Comparison of ENCODE assay signal across 14 cellular contexts in the genomic region with DNA sequence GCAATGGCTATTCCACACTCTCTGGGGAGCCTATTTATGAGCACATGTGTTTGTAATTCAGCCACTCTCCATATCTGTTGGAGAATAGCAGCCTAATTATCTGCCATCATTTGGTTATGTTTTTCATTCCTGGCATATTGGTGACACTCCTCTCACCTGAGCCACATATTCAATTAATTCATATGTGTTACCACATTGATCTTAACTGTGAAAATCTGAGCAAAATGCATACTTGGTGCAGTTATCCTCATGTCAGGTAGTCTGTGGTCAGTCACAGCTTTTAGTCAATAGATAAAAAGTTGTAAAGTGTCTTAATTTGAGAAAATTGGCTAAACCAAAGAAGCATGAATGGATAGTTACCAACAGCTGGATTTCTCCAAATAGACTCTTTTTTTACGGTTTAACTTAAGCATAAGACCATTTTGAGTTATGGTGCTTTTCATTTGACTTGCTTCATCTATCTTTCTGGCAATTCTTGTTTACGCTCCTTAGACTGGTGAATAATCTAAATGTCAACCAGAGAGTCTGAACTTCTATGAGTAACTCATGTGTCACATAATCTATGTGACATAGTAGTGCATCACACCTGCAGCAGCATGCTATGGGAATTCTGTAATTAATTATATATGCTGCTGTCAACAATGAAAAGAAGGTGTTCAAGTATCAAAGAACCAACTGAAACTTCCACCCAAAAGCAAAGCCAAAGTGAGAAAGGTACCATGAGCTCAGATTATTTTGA.
DNase-seq lines count a peak whose midpoint lies in the region; ATAC-seq and TF ChIP-seq lines count a peak whose summit lies in the region.
"Had no signal": no experiment of that assay in that cellular context is flagged by ENCODE, and none has a peak within 500 bp of the region (broad histone marks: within the 10 kb centered on the region; RNA-seq: fewer than 3 reads in every experiment).

No MANE protein-coding gene starts in this region.

- no peaks in the 10 kb centered on the region for H3K36me3 ChIP-seq in GM23338 (ENCODE audit: insufficient read depth)
- H3K36me3 ChIP-seq: colonic mucosa had no signal

- no peaks in the 10 kb centered on the region; the same call in 1 of the 2 replicates for H3F3A ChIP-seq in GM23338 (replicated peaks; ENCODE audit: low read depth)

- DNase-seq in T-helper 1 cell (no peak), GM23338 (ENCODE audit: low spot score) (no peak)
- DNase-seq in activated T-helper 2 cell treated with anti-CD3 and anti-CD28 coated beads, Interferon-gamma antibody, Interleukin-2, Interleukin-4, amounts not matched to agents 10 μg/mL and 5 μg/mL and 100 μg/mL, durations not matched to agents 14 hours and 24 hours and 36 hours (ENCODE audit: low spot score) = no peak
- no peak for DNase-seq in naive thymus-derived CD8-positive, alpha-beta T cell
- DNase-seq in activated effector memory CD4-positive, alpha-beta T cell treated with Interleukin-2 at 50 U/mL for 16 hours = no peak
- DNase-seq: 8988T, amniotic stem cell, Caco-2, colonic mucosa, NCI-H510A, RPMI8226 had no signal

- H3K4me3 ChIP-seq in GM23338 = no peak overlapping the region
- H3K4me3 ChIP-seq: colonic mucosa had no signal

- H3K4me2 ChIP-seq in GM23338 = peak overlapping the region; percentile 36; the same call in 1 of the 2 replicates

- peaks cover 87% of the 10 kb centered on the region for H3K79me2 ChIP-seq in GM23338 (replicated peaks; ENCODE audit: insufficient read depth)

- peak overlapping the region; percentile 71 for H3K27ac Mint-ChIP-seq in T-helper 1 cell treated with Interleukin-12 subunit alpha and Interleukin-12 subunit beta and Interleukin-4 antibody, amounts not matched to agents 30 μg/mL and 1 μg/mL, for 36 hours
- H3K27ac Mint-ChIP-seq in GM23338 = no peak overlapping the region
- H3K27ac Mint-ChIP-seq in activated T-helper 2 cell treated with anti-CD3 and anti-CD28 coated beads, Interferon-gamma antibody, Interleukin-2, Interleukin-4, amounts not matched to agents 10 μg/mL and 5 μg/mL and 100 μg/mL, durations not matched to agents 14 hours and 24 hours and 36 hours = peak overlapping the region; percentile 54
- H3K27ac Mint-ChIP-seq in naive thymus-derived CD8-positive, alpha-beta T cell = peak overlapping the region in 9 of 10 donors; percentile 44 to 95 (median 72)

- H2AFZ ChIP-seq in GM23338 = no peak overlapping the region

- no peak for TF ChIP-seq CTCF in GM23338 (conservative IDR thresholded peaks at IDR 0.05; ENCODE audit: low read depth in 2 of 2)

- no peaks in the 10 kb centered on the region for H3K9me3 Mint-ChIP-seq in T-helper 1 cell treated with Interleukin-12 subunit alpha and Interleukin-12 subunit beta and Interleukin-4 antibody, amounts not matched to agents 30 μg/mL and 1 μg/mL, for 36 hours
- no peaks in the 10 kb centered on the region for H3K9me3 Mint-ChIP-seq in GM23338
- peaks cover 4% of the 10 kb centered on the region for H3K9me3 Mint-ChIP-seq in activated T-helper 2 cell treated with anti-CD3 and anti-CD28 coated beads, Interferon-gamma antibody, Interleukin-2, Interleukin-4, amounts not matched to agents 10 μg/mL and 5 μg/mL and 100 μg/mL, durations not matched to agents 14 hours and 24 hours and 36 hours
- H3K9me3 Mint-ChIP-seq in naive thymus-derived CD8-positive, alpha-beta T cell = no peaks in the 10 kb centered on the region

- POLR2A ChIA-PET in naive thymus-derived CD8-positive, alpha-beta T cell (lab: Charles Lee) = interaction anchor here (1.2 to 2.8 kb wide), 3 partner anchors 8 to 14 kb away, joined by 3 to 12 read pairs (median 10); no protein-coding TSS in a partner anchor

- H3K4me3 Mint-ChIP-seq in T-helper 1 cell treated with Interleukin-12 subunit alpha and Interleukin-12 subunit beta and Interleukin-4 antibody, amounts not matched to agents 30 μg/mL and 1 μg/mL, for 36 hours = peak overlapping the region; percentile 33
- no peak overlapping the region for H3K4me3 Mint-ChIP-seq in GM23338
- no peak overlapping the region for H3K4me3 Mint-ChIP-seq in activated T-helper 2 cell treated with anti-CD3 and anti-CD28 coated beads, Interferon-gamma antibody, Interleukin-2, Interleukin-4, amounts not matched to agents 10 μg/mL and 5 μg/mL and 100 μg/mL, durations not matched to agents 14 hours and 24 hours and 36 hours (ENCODE audit: low read depth)
- peak overlapping the region in 7 of 10 donors; percentile 23 to 58 (median 45) for H3K4me3 Mint-ChIP-seq in naive thymus-derived CD8-positive, alpha-beta T cell

- no peaks in the 10 kb centered on the region for H4K20me1 ChIP-seq in GM23338 (replicated peaks; ENCODE audit: insufficient read depth)

- intact Hi-C loops in activated T-helper 2 cell treated with anti-CD3 and anti-CD28 coated beads, Interferon-gamma antibody, Interleukin-2, Interleukin-4, amounts not matched to agents 10 μg/mL and 5 μg/mL and 100 μg/mL, durations not matched to agents 14 hours and 24 hours and 36 hours (cut with micrococcal nuclease) = no loop called here

- no peaks in the 10 kb centered on the region for H3K27me3 Mint-ChIP-seq in T-helper 1 cell treated with Interleukin-12 subunit alpha and Interleukin-12 subunit beta and Interleukin-4 antibody, amounts not matched to agents 30 μg/mL and 1 μg/mL, for 36 hours (ENCODE audit: low read depth)
- H3K27me3 Mint-ChIP-seq in GM23338 (ENCODE audit: insufficient read depth, low read depth, poor library complexity) = no peaks in the 10 kb centered on the region
- H3K27me3 Mint-ChIP-seq in activated T-helper 2 cell treated with anti-CD3 and anti-CD28 coated beads, Interferon-gamma antibody, Interleukin-2, Interleukin-4, amounts not matched to agents 10 μg/mL and 5 μg/mL and 100 μg/mL, durations not matched to agents 14 hours and 24 hours and 36 hours (ENCODE audit: low read depth) = no peaks in the 10 kb centered on the region
- H3K27me3 Mint-ChIP-seq in naive thymus-derived CD8-positive, alpha-beta T cell = no peaks in the 10 kb centered on the region

- H3K4me1 ChIP-seq in GM23338 (ENCODE audit: insufficient read depth) = peaks cover 87% of the 10 kb centered on the region
- H3K4me1 ChIP-seq: Caco-2, colonic mucosa had no signal

- no peaks in the 10 kb centered on the region for H3K9me2 ChIP-seq in GM23338 (ENCODE audit: insufficient read depth)

- no peak for ATAC-seq in GM23338
- no peak for ATAC-seq in naive thymus-derived CD8-positive, alpha-beta T cell
- ATAC-seq in GM18873 (IDR thresholded peaks at IDR 0.05; ENCODE audit: low FRiP score, unreplicated experiment) = no peak
- no peak for ATAC-seq in HG03439 (IDR thresholded peaks at IDR 0.05; ENCODE audit: unreplicated experiment)

- peaks cover 72% of the 10 kb centered on the region for H3K4me1 Mint-ChIP-seq in T-helper 1 cell treated with Interleukin-12 subunit alpha and Interleukin-12 subunit beta and Interleukin-4 antibody, amounts not matched to agents 30 μg/mL and 1 μg/mL, for 36 hours (ENCODE audit: low read depth)
- peaks cover 63% of the 10 kb centered on the region for H3K4me1 Mint-ChIP-seq in GM23338
- H3K4me1 Mint-ChIP-seq in activated T-helper 2 cell treated with anti-CD3 and anti-CD28 coated beads, Interferon-gamma antibody, Interleukin-2, Interleukin-4, amounts not matched to agents 10 μg/mL and 5 μg/mL and 100 μg/mL, durations not matched to agents 14 hours and 24 hours and 36 hours (ENCODE audit: low read depth) = peaks cover 66% of the 10 kb centered on the region
- peaks cover 38 to 89% (median 85%) of the 10 kb centered on the region in 4 donors for H3K4me1 Mint-ChIP-seq in naive thymus-derived CD8-positive, alpha-beta T cell

- H3K27me3 ChIP-seq in GM23338 (ENCODE audit: insufficient read depth) = no peaks in the 10 kb centered on the region
- H3K27me3 ChIP-seq: colonic mucosa had no signal

- H3K27ac ChIP-seq in GM23338 (ENCODE audit: low read depth) = no peak overlapping the region
- H3K27ac ChIP-seq: colonic mucosa had no signal

- peaks cover 36% of the 10 kb centered on the region for H3K36me3 Mint-ChIP-seq in T-helper 1 cell treated with Interleukin-12 subunit alpha and Interleukin-12 subunit beta and Interleukin-4 antibody, amounts not matched to agents 30 μg/mL and 1 μg/mL, for 36 hours (ENCODE audit: low read depth)
- H3K36me3 Mint-ChIP-seq in GM23338 (ENCODE audit: low read depth) = no peaks in the 10 kb centered on the region
- H3K36me3 Mint-ChIP-seq in activated T-helper 2 cell treated with anti-CD3 and anti-CD28 coated beads, Interferon-gamma antibody, Interleukin-2, Interleukin-4, amounts not matched to agents 10 μg/mL and 5 μg/mL and 100 μg/mL, durations not matched to agents 14 hours and 24 hours and 36 hours (ENCODE audit: low read depth) = peaks cover 44% of the 10 kb centered on the region
- peaks cover 5 to 9% (median 8%) of the 10 kb centered on the region in 3 donors for H3K36me3 Mint-ChIP-seq in naive thymus-derived CD8-positive, alpha-beta T cell

TF ChIP-seq in GM23338, 12 proteins besides CTCF, POLR2A, EP300 and RAD21 (continues in another document):
- no peak for TF ChIP-seq EZH2 (IDR thresholded peaks at IDR 0.05; ENCODE audit: low read depth, unreplicated experiment)
- no peak for TF ChIP-seq NANOG (IDR thresholded peaks at IDR 0.05; ENCODE audit: borderline replicate concordance)
- TF ChIP-seq STAT1 (IDR thresholded peaks at IDR 0.05; ENCODE audit: unreplicated experiment) = no peak
- TF ChIP-seq, protein P1, sequence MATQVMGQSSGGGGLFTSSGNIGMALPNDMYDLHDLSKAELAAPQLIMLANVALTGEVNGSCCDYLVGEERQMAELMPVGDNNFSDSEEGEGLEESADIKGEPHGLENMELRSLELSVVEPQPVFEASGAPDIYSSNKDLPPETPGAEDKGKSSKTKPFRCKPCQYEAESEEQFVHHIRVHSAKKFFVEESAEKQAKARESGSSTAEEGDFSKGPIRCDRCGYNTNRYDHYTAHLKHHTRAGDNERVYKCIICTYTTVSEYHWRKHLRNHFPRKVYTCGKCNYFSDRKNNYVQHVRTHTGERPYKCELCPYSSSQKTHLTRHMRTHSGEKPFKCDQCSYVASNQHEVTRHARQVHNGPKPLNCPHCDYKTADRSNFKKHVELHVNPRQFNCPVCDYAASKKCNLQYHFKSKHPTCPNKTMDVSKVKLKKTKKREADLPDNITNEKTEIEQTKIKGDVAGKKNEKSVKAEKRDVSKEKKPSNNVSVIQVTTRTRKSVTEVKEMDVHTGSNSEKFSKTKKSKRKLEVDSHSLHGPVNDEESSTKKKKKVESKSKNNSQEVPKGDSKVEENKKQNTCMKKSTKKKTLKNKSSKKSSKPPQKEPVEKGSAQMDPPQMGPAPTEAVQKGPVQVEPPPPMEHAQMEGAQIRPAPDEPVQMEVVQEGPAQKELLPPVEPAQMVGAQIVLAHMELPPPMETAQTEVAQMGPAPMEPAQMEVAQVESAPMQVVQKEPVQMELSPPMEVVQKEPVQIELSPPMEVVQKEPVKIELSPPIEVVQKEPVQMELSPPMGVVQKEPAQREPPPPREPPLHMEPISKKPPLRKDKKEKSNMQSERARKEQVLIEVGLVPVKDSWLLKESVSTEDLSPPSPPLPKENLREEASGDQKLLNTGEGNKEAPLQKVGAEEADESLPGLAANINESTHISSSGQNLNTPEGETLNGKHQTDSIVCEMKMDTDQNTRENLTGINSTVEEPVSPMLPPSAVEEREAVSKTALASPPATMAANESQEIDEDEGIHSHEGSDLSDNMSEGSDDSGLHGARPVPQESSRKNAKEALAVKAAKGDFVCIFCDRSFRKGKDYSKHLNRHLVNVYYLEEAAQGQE (IDR thresholded peaks at IDR 0.05; ENCODE audit: unreplicated experiment) = no peak
- TF ChIP-seq CREB1 (CRISPR knock-in tag; IDR thresholded peaks at IDR 0.05; ENCODE audit: low read depth) = no peak

Comparison
In these comparisons a context has a peak if more than half of its experiments do, and no peak if none do; other contexts are left out.
1. H3K4me3 Mint-ChIP-seq: peak in T-helper 1 cell treated with Interleukin-12 subunit alpha and Interleukin-12 subunit beta and Interleukin-4 antibody, amounts not matched to agents 30 μg/mL and 1 μg/mL, for 36 hours (single experiment) and naive thymus-derived CD8-positive, alpha-beta T cell (7 of 10); none in GM23338 (single experiment) and activated T-helper 2 cell treated with anti-CD3 and anti-CD28 coated beads, Interferon-gamma antibody, Interleukin-2, Interleukin-4, amounts not matched to agents 10 μg/mL and 5 μg/mL and 100 μg/mL, durations not matched to agents 14 hours and 24 hours and 36 hours (single experiment).